ENCODE assay signal across 35 cellular contexts in genomic region chr13:103726808-103727207, GRCh38.
"Had no signal": no experiment of that assay in that cellular context is flagged by ENCODE, and none has a peak within 500 bp of the region (broad histone marks: within the 10 kb centered on the region; RNA-seq: fewer than 3 reads in every experiment).

No MANE protein-coding gene starts in this region.

- H3K36me3 ChIP-seq: MG63 had no signal

- H3K27ac ChIP-seq: KMS-11 had no signal

- H3K9ac ChIP-seq: KMS-11 had no signal

- H3K9me3 ChIP-seq: MG63 had no signal

- DNase-seq: Karpas-422, Kasumi-1, MG63, MM.1S, MV-4-11, NCI-H1048, NCI-H1092, NCI-H1092 treated with DMSO at 0.1 percent for 48 hours, NCI-H1105, NCI-H1105 treated with DMSO at 0.1 percent for 48 hours, NCI-H1417, NCI-H1417 treated with DMSO at 0.1 percent for 48 hours, NCI-H1436, NCI-H1436 treated with DMSO at 0.1 percent for 48 hours, NCI-H146, NCI-H1694, NCI-H1694 treated with DMSO at 0.1 percent for 48 hours, NCI-H187, NCI-H187 treated with DMSO at 0.1 percent for 48 hours, NCI-H1930, NCI-H2029, NCI-H2029 treated with DMSO at 0.1 percent for 48 hours, NCI-H2081, NCI-H2081 treated with DMSO at 0.1 percent for 48 hours, NCI-H2107, NCI-H2171, NCI-H2171 treated with DMSO at 0.1 percent for 48 hours, NCI-H2227 treated with DMSO at 0.1 percent for 48 hours, NCI-H226, NCI-H345, NCI-H446, NCI-H446 treated with DMSO at 0.1 percent for 48 hours, NCI-H510A, NCI-H510A treated with DMSO at 0.1 percent for 48 hours had no signal

- H3K4me3 ChIP-seq: MG63 had no signal

- H3K4me2 ChIP-seq: KMS-11 had no signal

- H3K27me3 ChIP-seq: MG63 had no signal
